Comparison of ENCODE assay signal across 19 cellular contexts in the genomic region with DNA sequence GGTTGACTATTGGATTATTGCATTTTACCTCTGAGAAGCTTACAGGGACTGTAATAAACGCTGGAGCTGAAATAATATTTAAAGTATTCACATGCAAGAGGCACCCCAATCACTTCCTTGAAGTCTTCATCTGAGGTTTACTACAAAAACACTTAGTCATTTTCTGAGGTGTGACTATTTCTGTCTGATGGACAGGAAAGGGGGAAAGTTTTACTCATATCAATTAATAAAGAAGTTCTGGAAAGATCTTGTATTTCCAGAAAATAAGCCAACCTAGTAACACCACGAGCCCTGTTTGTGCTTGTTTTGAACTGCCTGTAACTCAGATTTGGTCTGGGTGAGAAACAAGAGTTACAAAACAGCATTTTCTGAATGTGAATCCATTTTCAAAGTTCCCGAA.
DNase-seq lines count a peak whose midpoint lies in the region; ATAC-seq and TF ChIP-seq lines count a peak whose summit lies in the region.
"Had no signal": no experiment of that assay in that cellular context is flagged by ENCODE, and none has a peak within 500 bp of the region (broad histone marks: within the 10 kb centered on the region; RNA-seq: fewer than 3 reads in every experiment).

No MANE protein-coding gene starts in this region.

- H3K4me1 Mint-ChIP-seq in activated CD4-positive, alpha-beta memory T cell treated with anti-CD3 and anti-CD28 coated beads for 36 hours (ENCODE audit: low read depth): peaks cover 56% of the 10 kb centered on the region
- peaks cover 23% of the 10 kb centered on the region for H3K4me1 Mint-ChIP-seq in central memory CD8-positive, alpha-beta T cell
- H3K4me1 Mint-ChIP-seq in stimulated activated naive CD8-positive, alpha-beta T cell treated with anti-CD3 and anti-CD28 coated beads, Interleukin-15, amount 100 ng/mL, for 72 hours: peaks cover 73% of the 10 kb centered on the region
- no peaks in the 10 kb centered on the region for H3K4me1 Mint-ChIP-seq in mesothelial cell of epicardium

- CTCF ChIA-PET in activated CD4-positive, alpha-beta memory T cell treated with anti-CD3 and anti-CD28 coated beads for 36 hours (lab: Charles Lee): interaction anchor here (0.7 to 1.7 kb wide), 13 partner anchors 9 to 558 kb away, joined by 3 to 9 read pairs (median 4); no protein-coding TSS in a partner anchor

- H3K36me3 Mint-ChIP-seq in activated CD4-positive, alpha-beta memory T cell treated with anti-CD3 and anti-CD28 coated beads for 36 hours: no peaks in the 10 kb centered on the region
- H3K36me3 Mint-ChIP-seq in central memory CD8-positive, alpha-beta T cell (ENCODE audit: insufficient read depth): no peaks in the 10 kb centered on the region
- H3K36me3 Mint-ChIP-seq in mesothelial cell of epicardium: no peaks in the 10 kb centered on the region
- H3K36me3 Mint-ChIP-seq: CD14-positive monocyte had no signal

- POLR2A ChIA-PET in activated CD4-positive, alpha-beta memory T cell treated with anti-CD3 and anti-CD28 coated beads for 36 hours (lab: Charles Lee): interaction anchor here (0.9 to 3.4 kb wide), 8 partner anchors 22 to 238 kb away, joined by 3 to 24 read pairs (median 4); partner anchors contain the start of gene PRKCQ

- no peak for TF ChIP-seq CTCF in mesothelial cell of epicardium (IDR thresholded peaks at IDR 0.05; ENCODE audit: unreplicated experiment)

- peak overlapping the region; percentile 77 for H3K27ac Mint-ChIP-seq in activated CD4-positive, alpha-beta memory T cell treated with anti-CD3 and anti-CD28 coated beads for 36 hours
- H3K27ac Mint-ChIP-seq in central memory CD8-positive, alpha-beta T cell (ENCODE audit: low read depth): no peak overlapping the region
- peak overlapping the region; percentile 85 to 98 for H3K27ac Mint-ChIP-seq in stimulated activated naive CD8-positive, alpha-beta T cell treated with anti-CD3 and anti-CD28 coated beads, Interleukin-15, amount 100 ng/mL, for 72 hours
- no peak overlapping the region for H3K27ac Mint-ChIP-seq in mesothelial cell of epicardium
- H3K27ac Mint-ChIP-seq: CD14-positive monocyte had no signal

- peak; percentile 35 for DNase-seq in stimulated activated CD4-positive, alpha-beta T cell treated with anti-CD3 and anti-CD28 coated beads, Interleukin-4, amount 100 ng/mL, for 24 hours
- DNase-seq in stimulated activated CD4-positive, alpha-beta T cell treated with anti-CD3 and anti-CD28 coated beads, Interleukin-2, amount 100 ng/mL, for 48 hours: no peak
- peak; percentile 33 for DNase-seq in activated CD4-positive, alpha-beta memory T cell treated with anti-CD3 and anti-CD28 coated beads for 36 hours
- DNase-seq in central memory CD8-positive, alpha-beta T cell (ENCODE audit: low spot score in 2 of 2): no peak
- no peak for DNase-seq in stimulated activated naive CD8-positive, alpha-beta T cell treated with anti-CD3 and anti-CD28 coated beads, Interleukin-15, amount 100 ng/mL, for 72 hours
- DNase-seq in mesothelial cell of epicardium (ENCODE audit: low spot score in 2 of 2, unreplicated experiment in 2 of 2): no peak
- DNase-seq in stimulated activated CD8-positive, alpha-beta memory T cell treated with anti-CD3 and anti-CD28 coated beads, Interleukin-4, amount 100 ng/mL, for 48 hours: no peak
- DNase-seq: anterior cingulate cortex, H7, kidney, MV-4-11, NCI-H2171 treated with DMSO at 0.1 percent for 48 hours, NCI-H526, SHP77 treated with DMSO at 0.1 percent for 48 hours, sigmoid colon, upper lobe of right lung had no signal

- no peak overlapping the region for H3K4me3 Mint-ChIP-seq in activated CD4-positive, alpha-beta memory T cell treated with anti-CD3 and anti-CD28 coated beads for 36 hours
- no peak overlapping the region for H3K4me3 Mint-ChIP-seq in central memory CD8-positive, alpha-beta T cell
- peak overlapping the region; percentile 13 to 76 for H3K4me3 Mint-ChIP-seq in stimulated activated naive CD8-positive, alpha-beta T cell treated with anti-CD3 and anti-CD28 coated beads, Interleukin-15, amount 100 ng/mL, for 72 hours
- H3K4me3 Mint-ChIP-seq in mesothelial cell of epicardium: no peak overlapping the region
- H3K4me3 Mint-ChIP-seq: CD14-positive monocyte had no signal

- peak; percentile 63 for ATAC-seq in central memory CD8-positive, alpha-beta T cell (replicated peaks; ENCODE audit: extremely low read depth, poor library complexity, severe bottlenecking)
- peak; percentile 80 for ATAC-seq in stimulated activated naive CD8-positive, alpha-beta T cell treated with anti-CD3 and anti-CD28 coated beads, Interleukin-15, amount 100 ng/mL, for 72 hours
- no peak for ATAC-seq in GM18907 (IDR thresholded peaks at IDR 0.05; ENCODE audit: unreplicated experiment)
- ATAC-seq: Panc1, upper lobe of right lung had no signal

- intact Hi-C loops in activated CD4-positive, alpha-beta memory T cell treated with anti-CD3 and anti-CD28 coated beads for 36 hours (cut with micrococcal nuclease): loop anchor here (1.0 to 2.0 kb wide), 5 partner anchors 8 to 101 kb away; no protein-coding TSS in a partner anchor

- H3K9me3 Mint-ChIP-seq in activated CD4-positive, alpha-beta memory T cell treated with anti-CD3 and anti-CD28 coated beads for 36 hours: peaks cover 3% of the 10 kb centered on the region
- H3K9me3 Mint-ChIP-seq in central memory CD8-positive, alpha-beta T cell: no peaks in the 10 kb centered on the region
- peaks cover 5 to 6% of the 10 kb centered on the region in 2 donors for H3K9me3 Mint-ChIP-seq in stimulated activated naive CD8-positive, alpha-beta T cell treated with anti-CD3 and anti-CD28 coated beads, Interleukin-15, amount 100 ng/mL, for 72 hours
- H3K9me3 Mint-ChIP-seq in mesothelial cell of epicardium: no peaks in the 10 kb centered on the region

- no peaks in the 10 kb centered on the region for H3K27me3 Mint-ChIP-seq in activated CD4-positive, alpha-beta memory T cell treated with anti-CD3 and anti-CD28 coated beads for 36 hours
- no peaks in the 10 kb centered on the region for H3K27me3 Mint-ChIP-seq in central memory CD8-positive, alpha-beta T cell
- H3K27me3 Mint-ChIP-seq in stimulated activated naive CD8-positive, alpha-beta T cell treated with anti-CD3 and anti-CD28 coated beads, Interleukin-15, amount 100 ng/mL, for 72 hours: no peaks in the 10 kb centered on the region
- H3K27me3 Mint-ChIP-seq in mesothelial cell of epicardium (ENCODE audit: low read depth): peaks cover 30% of the 10 kb centered on the region

Comparison
In these comparisons a context has a peak if more than half of its experiments do, and no peak if none do; other contexts are left out.
1. DNase-seq: peak in stimulated activated CD4-positive, alpha-beta T cell treated with anti-CD3 and anti-CD28 coated beads, Interleukin-4, amount 100 ng/mL, for 24 hours (single experiment) and activated CD4-positive, alpha-beta memory T cell treated with anti-CD3 and anti-CD28 coated beads for 36 hours (single experiment); none in stimulated activated CD4-positive, alpha-beta T cell treated with anti-CD3 and anti-CD28 coated beads, Interleukin-2, amount 100 ng/mL, for 48 hours (0 of 2), central memory CD8-positive, alpha-beta T cell (0 of 2), stimulated activated naive CD8-positive, alpha-beta T cell treated with anti-CD3 and anti-CD28 coated beads, Interleukin-15, amount 100 ng/mL, for 72 hours (0 of 2), mesothelial cell of epicardium (0 of 2) and stimulated activated CD8-positive, alpha-beta memory T cell treated with anti-CD3 and anti-CD28 coated beads, Interleukin-4, amount 100 ng/mL, for 48 hours (single experiment).
2. H3K27ac Mint-ChIP-seq: peak in activated CD4-positive, alpha-beta memory T cell treated with anti-CD3 and anti-CD28 coated beads for 36 hours (single experiment) and stimulated activated naive CD8-positive, alpha-beta T cell treated with anti-CD3 and anti-CD28 coated beads, Interleukin-15, amount 100 ng/mL, for 72 hours (2 of 2); none in central memory CD8-positive, alpha-beta T cell (single experiment) and mesothelial cell of epicardium (single experiment).
3. H3K4me3 Mint-ChIP-seq: peak in stimulated activated naive CD8-positive, alpha-beta T cell treated with anti-CD3 and anti-CD28 coated beads, Interleukin-15, amount 100 ng/mL, for 72 hours (2 of 2); none in activated CD4-positive, alpha-beta memory T cell treated with anti-CD3 and anti-CD28 coated beads for 36 hours (single experiment), central memory CD8-positive, alpha-beta T cell (single experiment) and mesothelial cell of epicardium (single experiment).